In genomic region chr1:52697795-52698674, GRCh38 we compare ENCODE assay signal across 8 cellular contexts. TPM values are rescaled to one million over a fixed set of nuclear protein-coding genes. Genes with fewer than 3 reads are reported as not detected.
DNase-seq lines count a peak whose midpoint lies in the region; ATAC-seq and TF ChIP-seq lines count a peak whose summit lies in the region.

COA7 (minus strand) TSS chr1:52698347; CDS start chr1:52698326, 21 bp downstream.

- TF ChIP-seq CTCF in fibroblast of the aortic adventitia (IDR thresholded peaks at IDR 0.05; ENCODE audit: insufficient read depth, low read length): no peak

- no peaks in the 10 kb centered on the region for H3K36me3 Mint-ChIP-seq in natural killer cell treated with Interleukin-12 subunit alpha and Interleukin-12 subunit beta and Interleukin-15 and Interleukin-18, amount 100 ng/mL, for 72 hours
- peaks cover 30% of the 10 kb centered on the region for H3K36me3 Mint-ChIP-seq in stimulated activated naive CD8-positive, alpha-beta T cell treated with anti-CD3 and anti-CD28 coated beads, Interleukin-15, Interleukin-2, amounts not matched to agents 100 ng/mL and 50 ng/mL, for 24 hours (ENCODE audit: low read depth)

- DNase-seq in Caki2 (ENCODE audit: low read depth): peak; percentile 88
- peak; percentile 69 to 76 for DNase-seq in Kasumi-1 (lab: John Stamatoyannopoulos, UW)
- DNase-seq in activated effector memory CD4-positive, alpha-beta T cell treated with anti-CD3 and anti-CD28 coated beads, Interleukin-2, amount 50 U/mL, for 16 hours: peak; percentile 89
- peak; percentile 74 for DNase-seq in fibroblast of the aortic adventitia (ENCODE audit: low read depth)
- peak; percentile 76 for DNase-seq in natural killer cell treated with Interleukin-12 subunit alpha and Interleukin-12 subunit beta and Interleukin-15 and Interleukin-18, amount 100 ng/mL, for 72 hours (ENCODE audit: low spot score)

- peak within 1 kb of the TSS; percentile 77 to 87 for H3K27ac Mint-ChIP-seq in natural killer cell treated with Interleukin-12 subunit alpha and Interleukin-12 subunit beta and Interleukin-15 and Interleukin-18, amount 100 ng/mL, for 72 hours
- peak within 1 kb of the TSS; percentile 96 for H3K27ac Mint-ChIP-seq in stimulated activated naive CD8-positive, alpha-beta T cell treated with anti-CD3 and anti-CD28 coated beads, Interleukin-15, Interleukin-2, amounts not matched to agents 100 ng/mL and 50 ng/mL, for 24 hours

- no peaks in the 10 kb centered on the region for H3K9me3 Mint-ChIP-seq in natural killer cell treated with Interleukin-12 subunit alpha and Interleukin-12 subunit beta and Interleukin-15 and Interleukin-18, amount 100 ng/mL, for 72 hours
- no peaks in the 10 kb centered on the region for H3K9me3 Mint-ChIP-seq in stimulated activated naive CD8-positive, alpha-beta T cell treated with anti-CD3 and anti-CD28 coated beads, Interleukin-15, Interleukin-2, amounts not matched to agents 100 ng/mL and 50 ng/mL, for 24 hours

- in situ Hi-C loops in Caki2 (cut with HindIII; ENCODE audit: low pct_unique_long_range_greater_than_20kb, low sequenced_read_pairs): no loop called here

- H3K4me1 Mint-ChIP-seq in natural killer cell treated with Interleukin-12 subunit alpha and Interleukin-12 subunit beta and Interleukin-15 and Interleukin-18, amount 100 ng/mL, for 72 hours (ENCODE audit: low read depth in 2 of 2): peaks cover 15 to 24% of the 10 kb centered on the region in 2 donors
- peaks cover 37% of the 10 kb centered on the region for H3K4me1 Mint-ChIP-seq in stimulated activated naive CD8-positive, alpha-beta T cell treated with anti-CD3 and anti-CD28 coated beads, Interleukin-15, Interleukin-2, amounts not matched to agents 100 ng/mL and 50 ng/mL, for 24 hours (ENCODE audit: low read depth)

- peak; percentile 64 for ATAC-seq in GM21528 (IDR thresholded peaks at IDR 0.05; ENCODE audit: low FRiP score, unreplicated experiment)
- peak; percentile 67 to 77 for ATAC-seq in natural killer cell treated with Interleukin-12 subunit alpha and Interleukin-12 subunit beta and Interleukin-15 and Interleukin-18, amount 100 ng/mL, for 72 hours

- peak; percentile 94 for TF ChIP-seq POLR2A in Raji (IDR thresholded peaks at IDR 0.05; ENCODE audit: insufficient read depth, low read depth, low read length)

- H3K4me3 ChIP-seq in fibroblast of the aortic adventitia (ENCODE audit: low read depth, low read length): peak within 1 kb of the TSS; percentile 93

- peak within 1 kb of the TSS; percentile 90 for H3K4me3 Mint-ChIP-seq in natural killer cell treated with Interleukin-12 subunit alpha and Interleukin-12 subunit beta and Interleukin-15 and Interleukin-18, amount 100 ng/mL, for 72 hours
- peak within 1 kb of the TSS; percentile 95 for H3K4me3 Mint-ChIP-seq in stimulated activated naive CD8-positive, alpha-beta T cell treated with anti-CD3 and anti-CD28 coated beads, Interleukin-15, Interleukin-2, amounts not matched to agents 100 ng/mL and 50 ng/mL, for 24 hours

- no peaks in the 10 kb centered on the region for H3K27me3 Mint-ChIP-seq in natural killer cell treated with Interleukin-12 subunit alpha and Interleukin-12 subunit beta and Interleukin-15 and Interleukin-18, amount 100 ng/mL, for 72 hours
- no peaks in the 10 kb centered on the region for H3K27me3 Mint-ChIP-seq in stimulated activated naive CD8-positive, alpha-beta T cell treated with anti-CD3 and anti-CD28 coated beads, Interleukin-15, Interleukin-2, amounts not matched to agents 100 ng/mL and 50 ng/mL, for 24 hours

RNA-seq across cellular contexts. Expression of gene COA7, which starts in this region (rescaled TPM):
- 10.6 and 12.3 TPM in 2 replicates for total RNA-seq in Caki2 (2014; rRNA removed; shearing (Covaris generic); ENCODE audit: low replicate concordance)
- total RNA-seq in fibroblast of the aortic adventitia (ENCODE audit: low replicate concordance): 15.2 and 15.7 TPM in 2 replicates
- total RNA-seq in natural killer cell treated with Interleukin-12 subunit alpha and Interleukin-12 subunit beta and Interleukin-15 and Interleukin-18, amount 100 ng/mL, for 72 hours: 10 to 100 TPM; 18.8 to 39.9 TPM

Comparison
In these comparisons a context has a peak if more than half of its experiments do, and no peak if none do; other contexts are left out.
1. Peak in every context shown above with its lines: DNase-seq, ATAC-seq and H3K4me3 ChIP-seq.